In genomic region chr13:40961224-40961623, GRCh38 we compare ENCODE assay signal across 13 cellular contexts. TPM values are rescaled to one million over a fixed set of nuclear protein-coding genes. Genes with fewer than 3 reads are reported as not detected.
DNase-seq lines count a peak whose midpoint lies in the region; ATAC-seq, FAIRE-seq and TF ChIP-seq lines count a peak whose summit lies in the region.
"Had no signal": no experiment of that assay in that cellular context is flagged by ENCODE, and none has a peak within 500 bp of the region (broad histone marks: within the 10 kb centered on the region; RNA-seq: fewer than 3 reads in every experiment).

No MANE protein-coding gene starts in this region.

- no peak for TF ChIP-seq POLR2A in HepG2 (IDR thresholded peaks at IDR 0.05; ENCODE audit: insufficient read depth in 1 of 2, low read depth in 2 of 2, low read length in 2 of 2)
- no peak for TF ChIP-seq POLR2A in uterus (IDR thresholded peaks at IDR 0.05)

- H3K27me3 ChIP-seq in CD8-positive, alpha-beta memory T cell (ENCODE audit: insufficient read depth, low read length, poor library complexity, severe bottlenecking): no peaks in the 10 kb centered on the region
- H3K27me3 ChIP-seq in HepG2 (ENCODE audit: control insufficient read depth in 1 of 2, insufficient read depth in 2 of 2, low read length in 2 of 2) (no peaks in the 10 kb centered on the region), uterus (no peaks in the 10 kb centered on the region)
- H3K27me3 ChIP-seq: hepatocyte had no signal

- H4K20me1 ChIP-seq in HepG2 (ENCODE audit: insufficient read depth, low read length): peaks cover 15% of the 10 kb centered on the region

- no peak overlapping the region for H3K4me3 ChIP-seq in CD8-positive, alpha-beta memory T cell (ENCODE audit: low read length)
- no peak overlapping the region for H3K4me3 ChIP-seq in HepG2 (replicated peaks in 1 of 3; ENCODE audit: insufficient read depth in 1 of 3, low read depth in 2 of 3, low read length in 3 of 3)
- H3K4me3 ChIP-seq in uterus: no peak overlapping the region
- H3K4me3 ChIP-seq: hepatocyte had no signal

- no peak for DNase-seq in CD8-positive, alpha-beta memory T cell
- DNase-seq in SKM-1 treated with dmso at 0.1 percent for 144 hours (lab: John Stamatoyannopoulos, UW; ENCODE audit: unreplicated experiment): peak; percentile 92
- DNase-seq in HepG2 (ENCODE audit: low spot score): no peak
- no peak for DNase-seq in stimulated activated naive CD4-positive, alpha-beta T cell (lab: John Stamatoyannopoulos, UW)
- no peak for DNase-seq in uterus
- DNase-seq: DMS53, mesendoderm, NCI-H1694 treated with DMSO at 0.1 percent for 48 hours had no signal

- intact Hi-C loops in HepG2 (cut with micrococcal nuclease; ENCODE audit: unreplicated experiment) (no loop called here), uterus (cut with DNase I; ENCODE audit: low total_unique reads) (no loop called here)

- H3K9me3 Mint-ChIP-seq in CD8-positive, alpha-beta memory T cell: no peaks in the 10 kb centered on the region

- no peak for TF ChIP-seq EP300 in HepG2 (IDR thresholded peaks at IDR 0.05; ENCODE audit: low read depth in 2 of 2, low read length in 2 of 2)
- no peak for TF ChIP-seq EP300 in HepG2 (CRISPR knock-in tag; IDR thresholded peaks at IDR 0.05; ENCODE audit: borderline replicate concordance)

- peaks cover 0 to 1% of the 10 kb centered on the region in 2 donors for H3K27me3 Mint-ChIP-seq in CD8-positive, alpha-beta memory T cell

- TF ChIP-seq CTCF in HepG2 (CRISPR knock-in tag; IDR thresholded peaks at IDR 0.05) (no peak), uterus (IDR thresholded peaks at IDR 0.05) (no peak)

- FAIRE-seq in HepG2 (lab: Jason Lieb, UNC): no peak

- BruUV-seq in HepG2 (replicated peaks; lab: Mats Ljungman, UMichigan): no TSS peak

- 93% methylated on average over 3 of the region's 3 CpGs for WGBS in HepG2 (ENCODE audit: low lambda C conversion rate)

- peak overlapping the region; percentile 1 to 83 (median 78) for H3K27ac Mint-ChIP-seq in CD8-positive, alpha-beta memory T cell

- H3K9me3 ChIP-seq in CD8-positive, alpha-beta memory T cell (ENCODE audit: low read length): no peaks in the 10 kb centered on the region
- H3K9me3 ChIP-seq in HepG2 (ENCODE audit: low read length) (no peaks in the 10 kb centered on the region), uterus (no peaks in the 10 kb centered on the region)

- peaks cover 49% of the 10 kb centered on the region for H3K79me2 ChIP-seq in HepG2 (ENCODE audit: insufficient read depth, low read length)

- ATAC-seq in GM21786 (IDR thresholded peaks at IDR 0.05; ENCODE audit: unreplicated experiment) (peak; percentile 46), HepG2 (peak; percentile 58; the same call in 2 of the 3 replicates), HG02642 (IDR thresholded peaks at IDR 0.05; ENCODE audit: poor library complexity, unreplicated experiment) (no peak), HG02571 (IDR thresholded peaks at IDR 0.05; ENCODE audit: unreplicated experiment) (no peak)
- ATAC-seq: Panc1 had no signal

- H2AFZ ChIP-seq in HepG2 (ENCODE audit: low read length): no peak overlapping the region
- H2AFZ ChIP-seq: hepatocyte had no signal

- CTCF ChIA-PET in CD8-positive, alpha-beta memory T cell (lab: Charles Lee): interaction anchor here (0.8 kb wide), 1 partner anchor 40 kb away, joined by 3 read pairs; no protein-coding TSS in a partner anchor
- CTCF ChIA-PET in HepG2 (lab: Yijun Ruan, JAX; ENCODE audit: low intra/inter-chr PET ratio, low total read pairs): no interaction called here

- POLR2A ChIA-PET in CD8-positive, alpha-beta memory T cell (lab: Charles Lee): no interaction called here
- POLR2A ChIA-PET in HepG2 (lab: Yijun Ruan, JAX): no interaction called here

- H3K27ac ChIP-seq in CD8-positive, alpha-beta memory T cell (ENCODE audit: low read depth, low read length): no peak overlapping the region
- H3K27ac ChIP-seq in HepG2 (ENCODE audit: extremely low read length, insufficient read depth, low read length) (peak overlapping the region; percentile 33), uterus (no peak overlapping the region)
- H3K27ac ChIP-seq: hepatocyte had no signal

- H3K4me3 Mint-ChIP-seq in CD8-positive, alpha-beta memory T cell: peak overlapping the region in 6 of 7 donors; percentile 52 to 70 (median 62)

- in situ Hi-C loops in HepG2 (cut with HindIII; ENCODE audit: extremely low pct_ligation_motif_present, low pct_unique_long_range_greater_than_20kb): no loop called here

- no peak for TF ChIP-seq RAD21 in HepG2 (CRISPR knock-in tag; IDR thresholded peaks at IDR 0.05)

- peaks cover 15 to 67% (median 19%) of the 10 kb centered on the region in 3 donors for H3K36me3 Mint-ChIP-seq in CD8-positive, alpha-beta memory T cell

- H3K4me2 ChIP-seq in HepG2 (ENCODE audit: low read depth, low read length): no peak overlapping the region
- H3K4me2 ChIP-seq: hepatocyte had no signal

- peaks cover 76 to 89% (median 85%) of the 10 kb centered on the region in 3 donors for H3K4me1 Mint-ChIP-seq in CD8-positive, alpha-beta memory T cell

- peaks cover 59% of the 10 kb centered on the region for H3K4me1 ChIP-seq in CD8-positive, alpha-beta memory T cell (ENCODE audit: insufficient read depth, low read length)
- H3K4me1 ChIP-seq in HepG2 (ENCODE audit: insufficient read depth, low read length): peaks cover 35% of the 10 kb centered on the region
- H3K4me1 ChIP-seq in uterus: no peaks in the 10 kb centered on the region

- H3K36me3 ChIP-seq in CD8-positive, alpha-beta memory T cell (ENCODE audit: insufficient read depth, low read length): peaks cover 13% of the 10 kb centered on the region
- H3K36me3 ChIP-seq in HepG2 (replicated peaks in 1 of 2; ENCODE audit: control insufficient read depth in 1 of 2, insufficient read depth in 2 of 2, low read length in 2 of 2) (peaks cover 13 to 21% of the 10 kb centered on the region in 2 experiments), uterus (no peaks in the 10 kb centered on the region)

- no peak overlapping the region for H3K9ac ChIP-seq in HepG2 (ENCODE audit: insufficient read depth, low read depth, low read length)

TF ChIP-seq in HepG2, 621 proteins besides CTCF, POLR2A, EP300 and RAD21 (continues in another document):
- TF ChIP-seq HOXA5 (CRISPR knock-in tag; IDR thresholded peaks at IDR 0.05) (no peak), ZNF672 (CRISPR knock-in tag; IDR thresholded peaks at IDR 0.05) (no peak), ZFP36L2 (CRISPR knock-in tag; IDR thresholded peaks at IDR 0.05) (no peak), ATF7-NPFF (CRISPR knock-in tag; IDR thresholded peaks at IDR 0.05; ENCODE audit: low read depth) (no peak), MTA1 (CRISPR knock-in tag; IDR thresholded peaks at IDR 0.05; ENCODE audit: borderline replicate concordance) (no peak), ZNF7 (CRISPR knock-in tag; IDR thresholded peaks at IDR 0.05) (no peak), ZBED4 (CRISPR knock-in tag; IDR thresholded peaks at IDR 0.05; ENCODE audit: borderline replicate concordance) (no peak)

RNA-seq across cellular contexts. Expression of gene ELF1, which starts 57.9 kb away (rescaled TPM):
- 10 to 100 TPM; 76.8 to 77.6 TPM for total RNA-seq in CD8-positive, alpha-beta memory T cell
- 139 TPM for polyA plus RNA-seq in CD8-positive, alpha-beta memory T cell
- total RNA-seq in HepG2 (2016; rRNA removed; fragmentation: Illumina TruSeq; extraction: Trizol) (71.5 and 91.5 TPM in 2 replicates), uterus (10 to 100 TPM; 61.5 to 96.1 (median 74.1) TPM)
- total RNA-seq in HepG2 (2016; cell fraction: cytosol; rRNA removed; fragmentation: Illumina TruSeq; extraction: Trizol; ENCODE audit: low read depth): 12.1 and 14.2 TPM in 2 replicates
- total RNA-seq in HepG2 (2016; cell fraction: insoluble cytoplasmic fraction; rRNA removed; fragmentation: Illumina TruSeq; extraction: Trizol): 70.6 and 87.4 TPM in 2 replicates
- 24.5 and 26.2 TPM in 2 replicates for total RNA-seq in HepG2 (2016; cell fraction: membrane; rRNA removed; fragmentation: Illumina TruSeq; extraction: Trizol)
- total RNA-seq in HepG2 (2016; cell fraction: nucleus; rRNA removed; fragmentation: Illumina TruSeq; extraction: Trizol): 78.4 and 79.2 TPM in 2 replicates
- polyA plus RNA-seq in HepG2 (2011; rRNA removed): 24.6 and 26.5 TPM in 2 replicates
- 14.1 and 18.0 TPM in 2 replicates for polyA plus RNA-seq in HepG2 (2011; cell fraction: cytosol; rRNA removed)
- 15.7 and 16.1 TPM in 2 replicates for polyA plus RNA-seq in HepG2 (2011; cell fraction: nucleus; rRNA removed)
- 28.9 and 32.2 TPM in 2 replicates for polyA plus RNA-seq in HepG2 (2012)
- polyA plus RNA-seq in HepG2 (2016; cell fraction: cytosol; fragmentation: Illumina TruSeq; extraction: Trizol; ENCODE audit: low read depth): 1.6 and 1.9 TPM in 2 replicates
- 55.8 and 56.2 TPM in 2 replicates for polyA plus RNA-seq in HepG2 (2016; cell fraction: insoluble cytoplasmic fraction; fragmentation: Illumina TruSeq; extraction: Trizol; ENCODE audit: low read depth)
- polyA plus RNA-seq in HepG2 (2016; cell fraction: membrane; fragmentation: Illumina TruSeq; extraction: Trizol; ENCODE audit: low read depth): 6.4 and 6.6 TPM in 2 replicates
- 46.4 and 47.1 TPM in 2 replicates for polyA plus RNA-seq in HepG2 (2016; cell fraction: nucleus; fragmentation: Illumina TruSeq; extraction: Trizol; ENCODE audit: insufficient read depth, low read depth)
- 18.2 and 60.6 TPM in 2 replicates for polyA minus RNA-seq in HepG2 (2011; rRNA and poly(A)+ RNA removed; ENCODE audit: low replicate concordance)
- 29.5 and 31.8 TPM in 2 replicates for polyA minus RNA-seq in HepG2 (2011; cell fraction: cytosol; rRNA and poly(A)+ RNA removed)
- polyA minus RNA-seq in HepG2 (2011; cell fraction: nucleus; rRNA and poly(A)+ RNA removed): 77.6 and 81.4 TPM in 2 replicates

Comparison
In these comparisons a context has a peak if more than half of its experiments do, and no peak if none do; other contexts are left out.
1. ATAC-seq: peak in GM21786 (single experiment) and HepG2 (single experiment); none in HG02642 (single experiment) and HG02571 (single experiment).